1 cellular context compared by ENCODE assay signal in genomic region chr12:95721320-95721719, GRCh38.
TF ChIP-seq lines count a peak whose summit lies in the region.

No MANE protein-coding gene starts in this region.

TF ChIP-seq in H1, 55 proteins besides CTCF, POLR2A, EP300 and RAD21:
- TF ChIP-seq JUND (IDR thresholded peaks at IDR 0.05; ENCODE audit: low read length) (no peak), RFX5 (IDR thresholded peaks at IDR 0.05; ENCODE audit: borderline replicate concordance, low read depth, low read length) (no peak), SP4 (IDR thresholded peaks at IDR 0.05; ENCODE audit: low read length) (no peak), KDM5A (IDR thresholded peaks at IDR 0.05; ENCODE audit: low read length) (no peak), ZNF274 (IDR thresholded peaks at IDR 0.05; ENCODE audit: borderline replicate concordance, extremely low read depth, low read length) (no peak), CREB1 (IDR thresholded peaks at IDR 0.05) (no peak), NANOG (IDR thresholded peaks at IDR 0.05; ENCODE audit: insufficient read depth, low read depth, low read length, poor library complexity, severe bottlenecking) (no peak)
TF ChIP-seq in H1: peak in this region for 0.
